ENCODE assay signal across 1 cellular context in genomic region chr10:34075269-34075926, GRCh38.
A peak's percentile ranks its signal among the peaks of the same experiment; 100 is the strongest.
TF ChIP-seq lines count a peak whose summit lies in the region.

No MANE protein-coding gene starts in this region.

TF ChIP-seq in HepG2, 621 proteins besides CTCF, POLR2A, EP300 and RAD21 (continued from another document):
- TF ChIP-seq, protein P1, sequence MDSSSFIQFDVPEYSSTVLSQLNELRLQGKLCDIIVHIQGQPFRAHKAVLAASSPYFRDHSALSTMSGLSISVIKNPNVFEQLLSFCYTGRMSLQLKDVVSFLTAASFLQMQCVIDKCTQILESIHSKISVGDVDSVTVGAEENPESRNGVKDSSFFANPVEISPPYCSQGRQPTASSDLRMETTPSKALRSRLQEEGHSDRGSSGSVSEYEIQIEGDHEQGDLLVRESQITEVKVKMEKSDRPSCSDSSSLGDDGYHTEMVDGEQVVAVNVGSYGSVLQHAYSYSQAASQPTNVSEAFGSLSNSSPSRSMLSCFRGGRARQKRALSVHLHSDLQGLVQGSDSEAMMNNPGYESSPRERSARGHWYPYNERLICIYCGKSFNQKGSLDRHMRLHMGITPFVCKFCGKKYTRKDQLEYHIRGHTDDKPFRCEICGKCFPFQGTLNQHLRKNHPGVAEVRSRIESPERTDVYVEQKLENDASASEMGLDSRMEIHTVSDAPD (CRISPR knock-in tag; IDR thresholded peaks at IDR 0.05) = 0 out of 2 replicates have a peak, but pooled peaks have one; percentile 14
- no peak for TF ChIP-seq ZBTB3 (CRISPR knock-in tag; IDR thresholded peaks at IDR 0.05; ENCODE audit: borderline replicate concordance, low read depth)
- peak; percentile 43; the same call in 1 of the 2 replicates for TF ChIP-seq HOMEZ (CRISPR knock-in tag; IDR thresholded peaks at IDR 0.05; ENCODE audit: low read depth)
- no peak for TF ChIP-seq TOE1 (CRISPR knock-in tag; IDR thresholded peaks at IDR 0.05)
- TF ChIP-seq ZNF879 (CRISPR knock-in tag; IDR thresholded peaks at IDR 0.05) = no peak
- peak; percentile 38; the same call in 1 of the 2 replicates for TF ChIP-seq HNF4A (CRISPR knock-in tag; IDR thresholded peaks at IDR 0.05)
- TF ChIP-seq NFKB2 (CRISPR knock-in tag; IDR thresholded peaks at IDR 0.05; ENCODE audit: borderline replicate concordance) = 0 out of 2 replicates have a peak, but pooled peaks have one; percentile 12
- peak; percentile 28; the same call in 1 of the 2 replicates for TF ChIP-seq SAP130 (CRISPR knock-in tag; IDR thresholded peaks at IDR 0.05; ENCODE audit: low read depth)
- no peak for TF ChIP-seq HOXA7 (CRISPR knock-in tag; IDR thresholded peaks at IDR 0.05)
- TF ChIP-seq ZNF572 (CRISPR knock-in tag; IDR thresholded peaks at IDR 0.05) = 0 out of 2 replicates have a peak, but pooled peaks have one; percentile 30
- TF ChIP-seq ZNF83 (CRISPR knock-in tag; IDR thresholded peaks at IDR 0.05; ENCODE audit: borderline replicate concordance) = 0 out of 2 replicates have a peak, but pooled peaks have one; percentile 59
- peak; percentile 39; the same call in 1 of the 2 replicates for TF ChIP-seq ELF3 (CRISPR knock-in tag; IDR thresholded peaks at IDR 0.05)
- 0 out of 2 replicates have a peak, but pooled peaks have one; percentile 22 for TF ChIP-seq ZNF331 (CRISPR knock-in tag; IDR thresholded peaks at IDR 0.05)
- TF ChIP-seq, protein P2, sequence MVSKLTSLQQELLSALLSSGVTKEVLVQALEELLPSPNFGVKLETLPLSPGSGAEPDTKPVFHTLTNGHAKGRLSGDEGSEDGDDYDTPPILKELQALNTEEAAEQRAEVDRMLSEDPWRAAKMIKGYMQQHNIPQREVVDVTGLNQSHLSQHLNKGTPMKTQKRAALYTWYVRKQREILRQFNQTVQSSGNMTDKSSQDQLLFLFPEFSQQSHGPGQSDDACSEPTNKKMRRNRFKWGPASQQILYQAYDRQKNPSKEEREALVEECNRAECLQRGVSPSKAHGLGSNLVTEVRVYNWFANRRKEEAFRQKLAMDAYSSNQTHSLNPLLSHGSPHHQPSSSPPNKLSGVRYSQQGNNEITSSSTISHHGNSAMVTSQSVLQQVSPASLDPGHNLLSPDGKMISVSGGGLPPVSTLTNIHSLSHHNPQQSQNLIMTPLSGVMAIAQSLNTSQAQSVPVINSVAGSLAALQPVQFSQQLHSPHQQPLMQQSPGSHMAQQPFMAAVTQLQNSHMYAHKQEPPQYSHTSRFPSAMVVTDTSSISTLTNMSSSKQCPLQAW (CRISPR knock-in tag; IDR thresholded peaks at IDR 0.05) = peak; percentile 64
- peak; percentile 56 for TF ChIP-seq MAX (IDR thresholded peaks at IDR 0.05)
- TF ChIP-seq RNF2 (conservative IDR thresholded peaks at IDR 0.05; ENCODE audit: low read depth) = no peak
- TF ChIP-seq ZNF501 (CRISPR knock-in tag; IDR thresholded peaks at IDR 0.05) = 0 out of 2 replicates have a peak, but pooled peaks have one; percentile 32
- TF ChIP-seq ZNF263 (CRISPR knock-in tag; IDR thresholded peaks at IDR 0.05) = 0 out of 2 replicates have a peak, but pooled peaks have one; percentile 34
- 0 out of 2 replicates have a peak, but pooled peaks have one; percentile 20 for TF ChIP-seq ARID5B (CRISPR knock-in tag; IDR thresholded peaks at IDR 0.05)
- TF ChIP-seq SOX6 (IDR thresholded peaks at IDR 0.05) = no peak
- TF ChIP-seq SOX6 (CRISPR knock-in tag; IDR thresholded peaks at IDR 0.05) = 0 out of 2 replicates have a peak, but pooled peaks have one; percentile 12
- no peak for TF ChIP-seq TFAP4 (IDR thresholded peaks at IDR 0.05; ENCODE audit: borderline replicate concordance, low read depth)
- no peak for TF ChIP-seq CERS6 (CRISPR knock-in tag; IDR thresholded peaks at IDR 0.05)
